In genomic region chr19:11448923-11449554, GRCh38 we compare ENCODE assay signal across 1 cellular context.
TF ChIP-seq lines count a peak whose summit lies in the region.

No MANE protein-coding gene starts in this region.

TF ChIP-seq in GM12878, 131 proteins besides CTCF, POLR2A, EP300 and RAD21:
- TF ChIP-seq, protein P1, sequence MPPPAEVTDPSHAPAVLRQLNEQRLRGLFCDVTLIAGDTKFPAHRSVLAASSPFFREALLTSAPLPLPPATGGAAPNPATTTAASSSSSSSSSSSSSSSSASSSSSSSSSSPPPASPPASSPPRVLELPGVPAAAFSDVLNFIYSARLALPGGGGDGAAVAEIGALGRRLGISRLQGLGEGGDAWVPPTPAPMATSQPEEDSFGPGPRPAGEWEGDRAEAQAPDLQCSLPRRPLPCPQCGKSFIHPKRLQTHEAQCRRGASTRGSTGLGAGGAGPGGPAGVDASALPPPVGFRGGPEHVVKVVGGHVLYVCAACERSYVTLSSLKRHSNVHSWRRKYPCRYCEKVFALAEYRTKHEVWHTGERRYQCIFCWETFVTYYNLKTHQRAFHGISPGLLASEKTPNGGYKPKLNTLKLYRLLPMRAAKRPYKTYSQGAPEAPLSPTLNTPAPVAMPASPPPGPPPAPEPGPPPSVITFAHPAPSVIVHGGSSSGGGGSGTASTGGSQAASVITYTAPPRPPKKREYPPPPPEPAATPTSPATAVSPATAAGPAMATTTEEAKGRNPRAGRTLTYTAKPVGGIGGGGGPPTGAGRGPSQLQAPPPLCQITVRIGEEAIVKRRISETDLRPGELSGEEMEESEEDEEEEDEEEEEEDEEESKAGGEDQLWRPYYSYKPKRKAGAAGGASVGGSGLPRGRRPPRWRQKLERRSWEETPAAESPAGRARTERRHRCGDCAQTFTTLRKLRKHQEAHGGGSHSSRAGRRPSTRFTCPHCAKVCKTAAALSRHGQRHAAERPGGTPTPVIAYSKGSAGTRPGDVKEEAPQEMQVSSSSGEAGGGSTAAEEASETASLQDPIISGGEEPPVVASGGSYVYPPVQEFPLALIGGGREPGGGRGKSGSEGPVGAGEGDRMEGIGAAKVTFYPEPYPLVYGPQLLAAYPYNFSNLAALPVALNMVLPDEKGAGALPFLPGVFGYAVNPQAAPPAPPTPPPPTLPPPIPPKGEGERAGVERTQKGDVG (CRISPR knock-in tag; IDR thresholded peaks at IDR 0.05) = no peak
- TF ChIP-seq REST (IDR thresholded peaks at IDR 0.05; ENCODE audit: low read depth, low read length) = no peak
- TF ChIP-seq E2F4 (IDR thresholded peaks at IDR 0.05; ENCODE audit: low read depth, low read length) = no peak
